In genomic region chr3:71581981-71582611, GRCh38 we compare ENCODE assay signal across 7 cellular contexts. TPM values are rescaled to one million over a fixed set of nuclear protein-coding genes. Genes with fewer than 3 reads are reported as not detected.
DNase-seq lines count a peak whose midpoint lies in the region; ATAC-seq and TF ChIP-seq lines count a peak whose summit lies in the region.

No MANE protein-coding gene starts in this region.

- no peaks in the 10 kb centered on the region for H3K36me3 ChIP-seq in tibial artery

- H3K4me3 ChIP-seq in HL-60 (replicated peaks; ENCODE audit: insufficient read depth, low read length) (peak overlapping the region; percentile 75), tibial artery (peak overlapping the region; percentile 75 to 92)

- intact Hi-C loops in Right ventricle myocardium superior (cut with DNase I): loop anchor here (10.0 kb wide), 2 partner anchors 337 to 557 kb away; no protein-coding TSS in a partner anchor
- intact Hi-C loops in tibial artery (cut with DNase I; ENCODE audit: low total_unique reads): loop anchor here (5.0 to 10.0 kb wide), 5 partner anchors 40 to 867 kb away; no protein-coding TSS in a partner anchor

- H3K4me1 ChIP-seq in tibial artery: peaks cover 0 to 56% (median 14%) of the 10 kb centered on the region in 4 donors

- no peaks in the 10 kb centered on the region for H3K9me3 Mint-ChIP-seq in activated naive CD8-positive, alpha-beta T cell treated with anti-CD3 and anti-CD28 coated beads for 36 hours

- H3K27ac ChIP-seq in HL-60 (replicated peaks): peak overlapping the region; percentile 98
- H3K27ac ChIP-seq in tibial artery: peak overlapping the region; percentile 93 to 99

- no peak for TF ChIP-seq CTCF in HL-60 (IDR thresholded peaks at IDR 0.05; ENCODE audit: insufficient read depth, low read length)
- TF ChIP-seq CTCF in omental fat pad (IDR thresholded peaks at IDR 0.05): no peak
- TF ChIP-seq CTCF in tibial artery (IDR thresholded peaks at IDR 0.05): no peak

- peaks cover 42% of the 10 kb centered on the region for H3K36me3 Mint-ChIP-seq in activated naive CD8-positive, alpha-beta T cell treated with anti-CD3 and anti-CD28 coated beads for 36 hours

- DNase-seq in HL-60 (ENCODE audit: low read depth in 1 of 2, low spot score in 1 of 2) (peak; percentile 57 to 91), SIG-M5 treated with dmso at 0.1 percent for 504 hours (lab: John Stamatoyannopoulos, UW; ENCODE audit: unreplicated experiment) (peak; percentile 85), Right ventricle myocardium superior (peak; percentile 76), omental fat pad (ENCODE audit: low spot score) (no peak), tibial artery (peak; percentile 73 to 86)
- peak; percentile 61 for DNase-seq in activated naive CD8-positive, alpha-beta T cell treated with anti-CD3 and anti-CD28 coated beads for 36 hours

- H3K27ac Mint-ChIP-seq in activated naive CD8-positive, alpha-beta T cell treated with anti-CD3 and anti-CD28 coated beads for 36 hours: peak overlapping the region; percentile 98

- H3K9me3 ChIP-seq in tibial artery: no peaks in the 10 kb centered on the region

- peaks cover 62% of the 10 kb centered on the region for H3K4me1 Mint-ChIP-seq in activated naive CD8-positive, alpha-beta T cell treated with anti-CD3 and anti-CD28 coated beads for 36 hours

- peak; percentile 38 for ATAC-seq in Right ventricle myocardium superior (ENCODE audit: poor library complexity)
- ATAC-seq in omental fat pad (ENCODE audit: low FRiP score): peak; percentile 12
- no peak for ATAC-seq in GM19023 (IDR thresholded peaks at IDR 0.05; ENCODE audit: unreplicated experiment)

- H3K27me3 ChIP-seq in HL-60 (ENCODE audit: insufficient read depth, poor library complexity, severe bottlenecking) (no peaks in the 10 kb centered on the region), tibial artery (no peaks in the 10 kb centered on the region)

- H3K4me3 Mint-ChIP-seq in activated naive CD8-positive, alpha-beta T cell treated with anti-CD3 and anti-CD28 coated beads for 36 hours: peak overlapping the region; percentile 96

- H3K27me3 Mint-ChIP-seq in activated naive CD8-positive, alpha-beta T cell treated with anti-CD3 and anti-CD28 coated beads for 36 hours: peaks cover 4% of the 10 kb centered on the region

RNA-seq across cellular contexts. Expression of gene FOXP1, which starts 1.4 kb away (rescaled TPM):
- 100 to 1,000 TPM; 203 to 205 TPM for total RNA-seq in activated naive CD8-positive, alpha-beta T cell treated with anti-CD3 and anti-CD28 coated beads for 36 hours
- 36.3 TPM for total RNA-seq in Right ventricle myocardium superior
- total RNA-seq in omental fat pad: 100 to 1,000 TPM in 1 of 4 donors, 10 to 100 TPM in 3; 72.4 to 128 (median 76.7) TPM
